ENCODE assay signal across 1 cellular context in the genomic region with DNA sequence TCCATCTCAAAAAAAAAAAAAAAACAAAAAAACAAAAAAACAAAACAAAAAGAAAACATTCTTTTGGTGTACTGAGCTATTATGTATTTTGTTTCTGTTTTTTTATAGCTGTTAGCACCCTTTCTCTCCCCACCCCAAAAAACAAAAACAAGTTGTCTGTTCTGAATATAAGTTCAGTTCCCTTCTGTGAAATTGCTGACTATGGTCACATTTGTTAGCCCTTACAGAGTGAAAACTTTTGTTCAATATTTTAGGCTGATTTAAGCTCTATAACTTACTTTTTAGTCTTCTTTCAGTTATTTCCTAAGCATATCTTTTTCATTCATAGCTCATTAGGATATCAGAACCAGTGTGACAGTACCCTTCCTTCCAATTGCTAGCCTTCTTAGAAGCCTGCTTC.
TF ChIP-seq lines count a peak whose summit lies in the region.

No MANE protein-coding gene starts in this region.

TF ChIP-seq in HepG2, 621 proteins besides CTCF, POLR2A, EP300 and RAD21 (continued from another document):
- TF ChIP-seq, protein P1, sequence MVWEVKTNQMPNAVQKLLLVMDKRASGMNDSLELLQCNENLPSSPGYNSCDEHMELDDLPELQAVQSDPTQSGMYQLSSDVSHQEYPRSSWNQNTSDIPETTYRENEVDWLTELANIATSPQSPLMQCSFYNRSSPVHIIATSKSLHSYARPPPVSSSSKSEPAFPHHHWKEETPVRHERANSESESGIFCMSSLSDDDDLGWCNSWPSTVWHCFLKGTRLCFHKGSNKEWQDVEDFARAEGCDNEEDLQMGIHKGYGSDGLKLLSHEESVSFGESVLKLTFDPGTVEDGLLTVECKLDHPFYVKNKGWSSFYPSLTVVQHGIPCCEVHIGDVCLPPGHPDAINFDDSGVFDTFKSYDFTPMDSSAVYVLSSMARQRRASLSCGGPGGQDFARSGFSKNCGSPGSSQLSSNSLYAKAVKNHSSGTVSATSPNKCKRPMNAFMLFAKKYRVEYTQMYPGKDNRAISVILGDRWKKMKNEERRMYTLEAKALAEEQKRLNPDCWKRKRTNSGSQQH (CRISPR knock-in tag; IDR thresholded peaks at IDR 0.05; ENCODE audit: low read depth), result no peak
- TF ChIP-seq, protein P2, sequence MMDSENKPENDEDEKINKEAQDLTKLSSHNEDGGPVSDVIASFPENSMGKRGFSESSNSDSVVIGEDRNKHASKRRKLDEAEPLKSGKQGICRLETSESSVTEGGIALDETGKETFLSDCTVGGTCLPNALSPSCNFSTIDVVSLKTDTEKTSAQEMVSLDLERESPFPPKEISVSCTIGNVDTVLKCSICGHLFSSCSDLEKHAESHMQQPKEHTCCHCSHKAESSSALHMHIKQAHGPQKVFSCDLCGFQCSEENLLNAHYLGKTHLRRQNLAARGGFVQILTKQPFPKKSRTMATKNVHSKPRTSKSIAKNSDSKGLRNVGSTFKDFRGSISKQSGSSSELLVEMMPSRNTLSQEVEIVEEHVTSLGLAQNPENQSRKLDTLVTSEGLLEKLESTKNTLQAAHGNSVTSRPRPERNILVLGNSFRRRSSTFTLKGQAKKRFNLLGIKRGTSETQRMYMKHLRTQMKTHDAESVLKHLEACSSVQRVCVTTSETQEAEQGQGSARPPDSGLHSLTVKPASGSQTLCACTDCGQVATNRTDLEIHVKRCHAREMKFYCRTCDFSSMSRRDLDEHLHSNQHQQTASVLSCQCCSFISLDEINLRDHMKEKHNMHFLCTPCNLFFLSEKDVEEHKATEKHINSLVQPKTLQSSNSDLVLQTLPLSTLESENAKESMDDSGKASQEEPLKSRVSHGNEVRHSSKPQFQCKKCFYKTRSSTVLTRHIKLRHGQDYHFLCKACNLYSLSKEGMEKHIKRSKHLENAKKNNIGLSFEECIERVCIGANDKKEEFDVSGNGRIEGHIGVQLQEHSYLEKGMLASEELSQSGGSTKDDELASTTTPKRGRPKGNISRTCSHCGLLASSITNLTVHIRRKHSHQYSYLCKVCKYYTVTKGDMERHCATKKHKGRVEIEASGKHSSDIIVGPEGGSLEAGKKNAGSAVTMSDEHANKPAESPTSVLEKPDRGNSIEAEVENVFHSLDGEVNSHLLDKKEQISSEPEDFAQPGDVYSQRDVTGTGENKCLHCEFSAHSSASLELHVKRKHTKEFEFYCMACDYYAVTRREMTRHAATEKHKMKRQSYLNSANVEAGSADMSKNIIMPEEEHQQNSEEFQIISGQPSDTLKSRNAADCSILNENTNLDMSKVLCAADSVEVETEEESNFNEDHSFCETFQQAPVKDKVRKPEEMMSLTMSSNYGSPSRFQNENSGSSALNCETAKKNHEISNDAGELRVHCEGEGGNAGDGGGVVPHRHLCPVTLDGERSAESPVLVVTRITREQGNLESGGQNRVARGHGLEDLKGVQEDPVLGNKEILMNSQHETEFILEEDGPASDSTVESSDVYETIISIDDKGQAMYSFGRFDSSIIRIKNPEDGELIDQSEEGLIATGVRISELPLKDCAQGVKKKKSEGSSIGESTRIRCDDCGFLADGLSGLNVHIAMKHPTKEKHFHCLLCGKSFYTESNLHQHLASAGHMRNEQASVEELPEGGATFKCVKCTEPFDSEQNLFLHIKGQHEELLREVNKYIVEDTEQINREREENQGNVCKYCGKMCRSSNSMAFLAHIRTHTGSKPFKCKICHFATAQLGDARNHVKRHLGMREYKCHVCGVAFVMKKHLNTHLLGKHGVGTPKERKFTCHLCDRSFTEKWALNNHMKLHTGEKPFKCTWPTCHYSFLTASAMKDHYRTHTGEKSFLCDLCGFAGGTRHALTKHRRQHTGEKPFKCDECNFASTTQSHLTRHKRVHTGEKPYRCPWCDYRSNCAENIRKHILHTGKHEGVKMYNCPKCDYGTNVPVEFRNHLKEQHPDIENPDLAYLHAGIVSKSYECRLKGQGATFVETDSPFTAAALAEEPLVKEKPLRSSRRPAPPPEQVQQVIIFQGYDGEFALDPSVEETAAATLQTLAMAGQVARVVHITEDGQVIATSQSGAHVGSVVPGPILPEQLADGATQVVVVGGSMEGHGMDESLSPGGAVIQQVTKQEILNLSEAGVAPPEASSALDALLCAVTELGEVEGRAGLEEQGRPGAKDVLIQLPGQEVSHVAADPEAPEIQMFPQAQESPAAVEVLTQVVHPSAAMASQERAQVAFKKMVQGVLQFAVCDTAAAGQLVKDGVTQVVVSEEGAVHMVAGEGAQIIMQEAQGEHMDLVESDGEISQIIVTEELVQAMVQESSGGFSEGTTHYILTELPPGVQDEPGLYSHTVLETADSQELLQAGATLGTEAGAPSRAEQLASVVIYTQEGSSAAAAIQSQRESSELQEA (CRISPR knock-in tag; IDR thresholded peaks at IDR 0.05; ENCODE audit: not compliant biosample characterization), result no peak
- no peak for TF ChIP-seq SP140L (CRISPR knock-in tag; IDR thresholded peaks at IDR 0.05; ENCODE audit: borderline replicate concordance)
- no peak for TF ChIP-seq MAFG (CRISPR knock-in tag; IDR thresholded peaks at IDR 0.05)
- TF ChIP-seq, protein P3, sequence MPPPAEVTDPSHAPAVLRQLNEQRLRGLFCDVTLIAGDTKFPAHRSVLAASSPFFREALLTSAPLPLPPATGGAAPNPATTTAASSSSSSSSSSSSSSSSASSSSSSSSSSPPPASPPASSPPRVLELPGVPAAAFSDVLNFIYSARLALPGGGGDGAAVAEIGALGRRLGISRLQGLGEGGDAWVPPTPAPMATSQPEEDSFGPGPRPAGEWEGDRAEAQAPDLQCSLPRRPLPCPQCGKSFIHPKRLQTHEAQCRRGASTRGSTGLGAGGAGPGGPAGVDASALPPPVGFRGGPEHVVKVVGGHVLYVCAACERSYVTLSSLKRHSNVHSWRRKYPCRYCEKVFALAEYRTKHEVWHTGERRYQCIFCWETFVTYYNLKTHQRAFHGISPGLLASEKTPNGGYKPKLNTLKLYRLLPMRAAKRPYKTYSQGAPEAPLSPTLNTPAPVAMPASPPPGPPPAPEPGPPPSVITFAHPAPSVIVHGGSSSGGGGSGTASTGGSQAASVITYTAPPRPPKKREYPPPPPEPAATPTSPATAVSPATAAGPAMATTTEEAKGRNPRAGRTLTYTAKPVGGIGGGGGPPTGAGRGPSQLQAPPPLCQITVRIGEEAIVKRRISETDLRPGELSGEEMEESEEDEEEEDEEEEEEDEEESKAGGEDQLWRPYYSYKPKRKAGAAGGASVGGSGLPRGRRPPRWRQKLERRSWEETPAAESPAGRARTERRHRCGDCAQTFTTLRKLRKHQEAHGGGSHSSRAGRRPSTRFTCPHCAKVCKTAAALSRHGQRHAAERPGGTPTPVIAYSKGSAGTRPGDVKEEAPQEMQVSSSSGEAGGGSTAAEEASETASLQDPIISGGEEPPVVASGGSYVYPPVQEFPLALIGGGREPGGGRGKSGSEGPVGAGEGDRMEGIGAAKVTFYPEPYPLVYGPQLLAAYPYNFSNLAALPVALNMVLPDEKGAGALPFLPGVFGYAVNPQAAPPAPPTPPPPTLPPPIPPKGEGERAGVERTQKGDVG (CRISPR knock-in tag; IDR thresholded peaks at IDR 0.05; ENCODE audit: borderline replicate concordance), result no peak
- no peak for TF ChIP-seq ZFY (CRISPR knock-in tag; IDR thresholded peaks at IDR 0.05)
- TF ChIP-seq ZNF773 (CRISPR knock-in tag; IDR thresholded peaks at IDR 0.05; ENCODE audit: borderline replicate concordance), result no peak
- peak; percentile 60 to 73; a peak in 3 of 4 replicates for TF ChIP-seq MAFK (conservative IDR thresholded peaks at IDR 0.05 in 1 of 2, IDR thresholded peaks at IDR 0.05 in 1 of 2; ENCODE audit: low read length in 2 of 2)
TF ChIP-seq in HepG2: peak in this region for 2.
